In the genomic region with DNA sequence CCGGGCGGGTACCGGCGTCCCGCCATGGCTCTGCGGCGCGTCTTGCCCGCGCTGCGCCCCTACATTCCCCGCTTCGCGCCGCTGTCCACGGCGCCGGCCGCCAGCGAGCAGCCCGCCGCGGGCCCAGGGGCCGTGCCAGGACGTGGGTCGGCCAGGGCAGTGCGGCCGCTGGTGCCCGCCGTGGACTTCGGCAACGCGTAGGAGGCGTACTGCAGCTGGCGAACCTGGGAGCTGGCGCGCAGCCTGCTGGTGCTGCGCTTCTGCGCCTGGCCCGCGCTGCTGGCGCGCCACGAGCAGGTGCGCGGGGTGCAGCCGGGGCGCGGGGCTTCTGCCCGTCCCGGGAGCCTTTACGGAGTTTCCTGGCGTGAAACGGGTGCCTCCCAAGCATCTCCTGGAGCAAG, we compare ENCODE assay signal across 7 cellular contexts. TPM values are rescaled to one million over a fixed set of nuclear protein-coding genes. Genes with fewer than 3 reads are reported as not detected.
DNase-seq lines count a peak whose midpoint lies in the region; ATAC-seq, FAIRE-seq and TF ChIP-seq lines count a peak whose summit lies in the region.

No MANE protein-coding gene starts in this region.

- H4K20me1 ChIP-seq in K562 (replicated peaks; ENCODE audit: control insufficient read depth, insufficient read depth, low read length): peaks cover 33% of the 10 kb centered on the region

- no TSS peak for BruUV-seq in K562 (replicated peaks; lab: Mats Ljungman, UMichigan)

- peak overlapping the region; percentile 92; the same call in 1 of the 2 replicates for H3K4me2 ChIP-seq in K562 (ENCODE audit: insufficient read depth, low read length)

- H3K36me3 ChIP-seq in K562 (ENCODE audit: control insufficient read depth, insufficient read depth, low read length) (no peaks in the 10 kb centered on the region), liver (ENCODE audit: control insufficient read depth in 4 of 4, insufficient read depth in 3 of 4, low read depth in 1 of 4, low read length in 3 of 4) (no peaks in the 10 kb centered on the region), upper lobe of left lung (no peaks in the 10 kb centered on the region)

- H3K9me1 ChIP-seq in K562 (ENCODE audit: control insufficient read depth, insufficient read depth, low read length): peaks cover 8% of the 10 kb centered on the region

- H3K9me3 ChIP-seq in K562 (replicated peaks; ENCODE audit: control insufficient read depth, insufficient read depth, low read depth, low read length) (no peaks in the 10 kb centered on the region), liver (ENCODE audit: control insufficient read depth in 4 of 4, low read length in 3 of 4) (no peaks in the 10 kb centered on the region), upper lobe of left lung (no peaks in the 10 kb centered on the region)

- ATAC-seq in GM19397 (IDR thresholded peaks at IDR 0.05; ENCODE audit: unreplicated experiment) (peak; percentile 22), K562 (peak; percentile 2; the same call in 2 of the 3 replicates), upper lobe of left lung (ENCODE audit: low FRiP score in 2 of 2) (no peak), GM21786 (IDR thresholded peaks at IDR 0.05; ENCODE audit: unreplicated experiment) (no peak)

- H3K27ac ChIP-seq in K562 (ENCODE audit: extremely low read depth, low read depth, low read length) (no peak overlapping the region), liver (ENCODE audit: low read depth in 1 of 2, low read length in 2 of 2) (peak overlapping the region; percentile 48 to 79), upper lobe of left lung (peak overlapping the region in 1 of 4 donors; percentile 44)

- in situ Hi-C loops in K562 (cut with MboI): loop anchor here (25.0 kb wide), 1 partner anchor 1887 kb away; no protein-coding TSS in a partner anchor

- no peaks in the 10 kb centered on the region for H3K79me2 ChIP-seq in K562 (ENCODE audit: control insufficient read depth, insufficient read depth, low read length)

- CTCF ChIA-PET in K562 (lab: Yijun Ruan, JAX; ENCODE audit: low intra/inter-chr PET ratio): no interaction called here

- H3K4me1 ChIP-seq in K562 (replicated peaks in 1 of 2; ENCODE audit: control insufficient read depth in 2 of 2, insufficient read depth in 2 of 2, low read length in 2 of 2) (peaks cover 8 to 30% of the 10 kb centered on the region in 2 experiments), liver (ENCODE audit: control insufficient read depth in 4 of 4, insufficient read depth in 4 of 4, low read length in 3 of 4) (peaks cover 4 to 26% (median 14%) of the 10 kb centered on the region in 4 donors), upper lobe of left lung (peaks cover 15 to 20% (median 16%) of the 10 kb centered on the region in 4 donors)

- no peak for FAIRE-seq in K562 (lab: Jason Lieb, UNC)

- intact Hi-C loops in K562 (cut with micrococcal nuclease): loop anchor here (5.0 to 10.0 kb wide), 2 partner anchors 158 to 325 kb away; no protein-coding TSS in a partner anchor

- H3K4me3 ChIP-seq in K562: peak overlapping the region; percentile 55
- peak overlapping the region in 2 of 3 donors; percentile 37 to 55 for H3K4me3 ChIP-seq in liver (ENCODE audit: low read depth in 1 of 3, low read length in 3 of 3)
- H3K4me3 ChIP-seq in upper lobe of left lung: peak overlapping the region; percentile 50 to 82 (median 65)

- DNase-seq in M059J (ENCODE audit: low read depth) (peak; percentile 21), K562 (ENCODE audit: extremely low read depth in 1 of 4, low spot score in 3 of 4) (no peak), upper lobe of left lung (peak in 1 of 2 donors; percentile 40), NCI-H446 treated with DMSO at 0.1 percent for 48 hours (lab: John Stamatoyannopoulos, UW) (no peak)

- H3K27me3 ChIP-seq in K562 (ENCODE audit: control insufficient read depth in 2 of 2, insufficient read depth in 2 of 2, low read length in 2 of 2) (peaks cover 59 to 83% of the 10 kb centered on the region in 2 experiments), liver (ENCODE audit: control insufficient read depth in 4 of 4, insufficient read depth in 4 of 4, low read length in 3 of 4) (no peaks in the 10 kb centered on the region), upper lobe of left lung (peaks cover 0 to 3% (median 0%) of the 10 kb centered on the region in 4 donors)

- H2AFZ ChIP-seq in K562 (ENCODE audit: low read depth, low read length): peak overlapping the region; percentile 81

- WGBS in K562 (ENCODE audit: insufficient coverage, low coverage, missing lambda C conversion rate): 2% methylated on average over 54 of the region's 54 CpGs
- under 1% methylated on average over 54 of the region's 54 CpGs for WGBS in liver
- 0 to 1% methylated on average over 1 to 52 of the region's 54 CpGs for WGBS in upper lobe of left lung, 2 donors

- POLR2A ChIA-PET in K562 (lab: Yijun Ruan, JAX): interaction anchor here (1.0 to 2.1 kb wide), 2 partner anchors 20 to 226 kb away, joined by 3 to 7 read pairs; a partner anchor contains a TSS

- TF ChIP-seq POLR2A in K562 (conservative IDR thresholded peaks at IDR 0.05) (no peak), upper lobe of left lung (IDR thresholded peaks at IDR 0.05) (peak in 1 of 4 donors; percentile 17)

- TF ChIP-seq CTCF in K562 (IDR thresholded peaks at IDR 0.05 in 2 of 3, conservative IDR thresholded peaks at IDR 0.05 in 1 of 3; ENCODE audit: insufficient read depth in 2 of 3, low read depth in 1 of 3, low read length in 3 of 3) (no peak), liver (IDR thresholded peaks at IDR 0.05; ENCODE audit: low read depth, low read length, missing input control) (no peak), upper lobe of left lung (IDR thresholded peaks at IDR 0.05) (peak in 1 of 6 experiments; percentile 24)

- no peak for TF ChIP-seq EP300 in K562 (IDR thresholded peaks at IDR 0.05; ENCODE audit: low read length)
- no peak for TF ChIP-seq EP300 in upper lobe of left lung (IDR thresholded peaks at IDR 0.05)

- TF ChIP-seq RAD21 in K562 (CRISPR knock-in tag; conservative IDR thresholded peaks at IDR 0.05 in 1 of 2, IDR thresholded peaks at IDR 0.05 in 1 of 2) (no peak), liver (IDR thresholded peaks at IDR 0.05) (no peak)

- H3K9ac ChIP-seq in K562 (ENCODE audit: insufficient read depth in 1 of 2, low read depth in 2 of 2, low read length in 2 of 2): peak overlapping the region in 1 of 2 experiments; percentile 89; a peak in 2 of 4 replicates
- H3K9ac ChIP-seq in liver (ENCODE audit: low read depth in 1 of 2, low read length in 2 of 2): peak overlapping the region in 1 of 2 donors; percentile 54

RNA-seq across cellular contexts. Expression of a gene that starts 20.1 kb away (rescaled TPM):
- total RNA-seq in M059J (2014; rRNA removed; shearing (Covaris generic)): 52.1 and 52.2 TPM in 2 replicates
- 5.8 and 25.8 TPM in 2 replicates for total RNA-seq in K562 (2011; cell fraction: chromatin; rRNA removed; ENCODE audit: low replicate concordance)
- total RNA-seq in K562 (2011; cell fraction: nucleolus; rRNA removed): 37.9 and 39.6 TPM in 2 replicates
- 19.9 and 28.5 TPM in 2 replicates for total RNA-seq in K562 (2011; cell fraction: nucleoplasm; rRNA removed)
- total RNA-seq in K562 (2014; rRNA removed): 151 and 163 TPM in 2 replicates
- total RNA-seq in K562 (2014; rRNA removed; fragmentation: Illumina TruSeq; extraction: Trizol): 14.1 and 20.0 TPM in 2 replicates
- 78.1 and 78.6 TPM in 2 replicates for total RNA-seq in K562 (2015; rRNA removed; fragmentation: Illumina TruSeq; extraction: Trizol)
- total RNA-seq in K562 (2021): 95.3 and 101 TPM in 2 replicates
- 51.0 and 88.0 TPM in 2 replicates for polyA plus RNA-seq in K562 (2011; rRNA removed)
- polyA plus RNA-seq in K562 (2011; cell fraction: cytosol; rRNA removed): 116 and 204 TPM in 2 replicates
- polyA plus RNA-seq in K562 (2011; cell fraction: nucleus; rRNA removed): 72.9 and 95.1 TPM in 2 replicates
- 80.6 and 161 TPM in 2 replicates for polyA plus RNA-seq in K562 (2012)
- 40.4 and 66.5 TPM in 2 replicates for polyA plus RNA-seq in K562 (2014; fragmentation: Illumina TruSeq; extraction: Trizol)
- polyA plus RNA-seq in K562 (2014; fragmentation: Nextera tagmentation; extraction: Ambion mirVana): 1 to 10 TPM; 3.6 to 8.1 TPM
- polyA plus RNA-seq in K562 (2014; rRNA removed): 113 and 117 TPM in 2 replicates
- polyA minus RNA-seq in K562 (2011; rRNA and poly(A)+ RNA removed): 14.8 and 17.4 TPM in 2 replicates
- 35.4 and 39.9 TPM in 2 replicates for polyA minus RNA-seq in K562 (2011; cell fraction: cytosol; rRNA and poly(A)+ RNA removed)
- 29.2 and 43.1 TPM in 2 replicates for polyA minus RNA-seq in K562 (2011; cell fraction: nucleus; rRNA and poly(A)+ RNA removed)
- 10 to 100 TPM; 40.7 to 58.8 TPM for total RNA-seq in liver
- 100 to 1,000 TPM in 1 of 2 donors, 10 to 100 TPM in 1; 88.2 to 105 TPM for polyA plus RNA-seq in liver
- total RNA-seq in upper lobe of left lung: 10 to 100 TPM; 36.7 to 62.2 (median 41.9) TPM

RNA-seq across cellular contexts. Expression of a gene that starts 31.6 kb away (rescaled TPM):
- 1.7 and 2.4 TPM in 2 replicates for total RNA-seq in M059J (2014; rRNA removed; shearing (Covaris generic))
- total RNA-seq in K562 (2011; cell fraction: chromatin; rRNA removed; ENCODE audit: low replicate concordance): 0.62 and 4.8 TPM in 2 replicates
- 7.4 and 9.8 TPM in 2 replicates for total RNA-seq in K562 (2011; cell fraction: nucleolus; rRNA removed)
- total RNA-seq in K562 (2011; cell fraction: nucleoplasm; rRNA removed): 3.2 and 3.7 TPM in 2 replicates
- total RNA-seq in K562 (2014; rRNA removed) (1.5 and 2.3 TPM in 2 replicates), K562 (2014; rRNA removed; fragmentation: Illumina TruSeq; extraction: Trizol) (not detected in 2 replicates), K562 (2015; rRNA removed; fragmentation: Illumina TruSeq; extraction: Trizol) (0.41 and 0.43 TPM in 2 replicates), K562 (2021) (2.8 and 3.0 TPM in 2 replicates), liver (1 to 10 TPM in 1 of 2 donors, under 1 TPM in 1; 0.33 to 1.1 TPM), upper lobe of left lung (10 to 100 TPM in 2 of 6 donors, 1 to 10 TPM in 4; 2.6 to 13.0 (median 9.0) TPM)
- polyA plus RNA-seq in K562 (2011; rRNA removed) (1.3 and 4.4 TPM in 2 replicates), K562 (2014; fragmentation: Illumina TruSeq; extraction: Trizol) (0.46 TPM in 1 of 2 replicates, not detected in the other), K562 (2014; fragmentation: Nextera tagmentation; extraction: Ambion mirVana) (under 1 TPM in 1 of 2 experiments, not detected in 1; 0.04 TPM), K562 (2014; rRNA removed) (1.2 and 2.3 TPM in 2 replicates), liver (10 to 100 TPM in 1 of 2 donors, 1 to 10 TPM in 1; 1.2 to 10.4 TPM)
- polyA plus RNA-seq in K562 (2011; cell fraction: cytosol; rRNA removed): 5.9 and 9.9 TPM in 2 replicates
- polyA plus RNA-seq in K562 (2011; cell fraction: nucleus; rRNA removed): 2.9 and 3.5 TPM in 2 replicates
- polyA plus RNA-seq in K562 (2012): 2.9 and 4.6 TPM in 2 replicates
- 1.0 and 1.5 TPM in 2 replicates for polyA minus RNA-seq in K562 (2011; rRNA and poly(A)+ RNA removed)
- 5.1 and 13.6 TPM in 2 replicates for polyA minus RNA-seq in K562 (2011; cell fraction: cytosol; rRNA and poly(A)+ RNA removed)
- polyA minus RNA-seq in K562 (2011; cell fraction: nucleus; rRNA and poly(A)+ RNA removed): 0.40 and 1.3 TPM in 2 replicates

Comparison
In these comparisons a context has a peak if more than half of its experiments do, and no peak if none do; other contexts are left out.
1. ATAC-seq: peak in GM19397 (single experiment) and K562 (single experiment); none in upper lobe of left lung (0 of 2) and GM21786 (single experiment).
2. Peak in every context shown above with its lines, with median percentiles within 50 percentile points of each other: H3K4me3 ChIP-seq.